ENCODE assay signal across 1 cellular context in genomic region chr16:88633684-88634140, GRCh38.
TF ChIP-seq lines count a peak whose summit lies in the region.

No MANE protein-coding gene starts in this region.

TF ChIP-seq in endothelial cell of umbilical vein, 7 proteins besides CTCF, POLR2A, EP300 and RAD21:
- TF ChIP-seq POLR2AphosphoS5 (IDR thresholded peaks at IDR 0.05; ENCODE audit: insufficient read depth, low read depth, low read length), result no peak
- TF ChIP-seq MAX (IDR thresholded peaks at IDR 0.05; ENCODE audit: insufficient read depth, insufficient read length), result no peak
- no peak for TF ChIP-seq MYC (IDR thresholded peaks at IDR 0.05; ENCODE audit: low read depth, low read length)
- TF ChIP-seq JUN (IDR thresholded peaks at IDR 0.05; ENCODE audit: borderline replicate concordance, insufficient read depth, insufficient read length, low read depth), result no peak
- no peak for TF ChIP-seq GATA2 (IDR thresholded peaks at IDR 0.05; ENCODE audit: insufficient read depth, insufficient read length, low read depth, low read length)
